9 cellular contexts compared by ENCODE assay signal in the genomic region with DNA sequence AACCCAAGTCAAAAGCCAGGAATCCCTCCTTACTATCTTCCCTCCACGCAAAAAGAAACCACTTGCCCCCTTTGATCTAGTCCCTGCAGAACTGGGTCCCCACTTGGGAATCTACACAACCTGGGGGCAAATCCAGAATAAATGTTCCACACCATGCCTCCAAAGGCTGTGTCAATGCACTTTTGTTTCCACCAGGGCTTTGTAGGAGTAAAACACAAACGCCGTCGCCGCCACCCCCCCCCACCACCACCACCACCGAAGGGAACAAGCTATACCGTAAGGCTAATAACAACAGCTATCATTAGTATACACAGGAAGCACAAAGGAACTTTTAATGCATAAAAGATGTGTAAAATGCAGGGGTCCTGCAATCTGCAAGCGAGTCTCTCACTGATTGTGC. TPM values are rescaled to one million over a fixed set of nuclear protein-coding genes. Genes with fewer than 3 reads are reported as not detected.
DNase-seq lines count a peak whose midpoint lies in the region; TF ChIP-seq lines count a peak whose summit lies in the region.
"Had no signal": no experiment of that assay in that cellular context is flagged by ENCODE, and none has a peak within 500 bp of the region (broad histone marks: within the 10 kb centered on the region; RNA-seq: fewer than 3 reads in every experiment).

No MANE protein-coding gene starts in this region.

- no peaks in the 10 kb centered on the region for H3K9me3 ChIP-seq in osteoblast (ENCODE audit: low read depth, low read length)
- H3K9me3 ChIP-seq: heart left ventricle, mucosa of descending colon had no signal

- H3K4me3 Mint-ChIP-seq in Calu3 (ENCODE audit: low read depth, unreplicated experiment): peak overlapping the region; percentile 58
- peak overlapping the region; percentile 78 to 85 (median 81) for H3K4me3 Mint-ChIP-seq in brain

- H3K36me3 ChIP-seq in osteoblast (ENCODE audit: insufficient read depth, low read length): no peaks in the 10 kb centered on the region
- H3K36me3 ChIP-seq: heart left ventricle had no signal

- H3K27me3 ChIP-seq in osteoblast (ENCODE audit: insufficient read depth, low read length): peaks cover 34% of the 10 kb centered on the region

- BruUV-seq in Calu3 (replicated peaks; lab: Mats Ljungman, UMichigan): no TSS peak

- no peak overlapping the region for H3K27ac Mint-ChIP-seq in Calu3 (ENCODE audit: unreplicated experiment)
- peak overlapping the region; percentile 62 to 92 (median 91) for H3K27ac Mint-ChIP-seq in brain

- H4K20me1 ChIP-seq in osteoblast (ENCODE audit: insufficient read depth, low read length): peaks cover 70% of the 10 kb centered on the region

- H3K4me3 ChIP-seq in LNCaP clone FGC (ENCODE audit: low read depth, low read length) (peak overlapping the region; percentile 51), osteoblast (ENCODE audit: insufficient read depth, low read length) (no peak overlapping the region)
- H3K4me3 ChIP-seq: mucosa of descending colon had no signal

- peaks cover 83% of the 10 kb centered on the region for H3K79me2 ChIP-seq in osteoblast (ENCODE audit: insufficient read depth, low read length)

- TF ChIP-seq CTCF in Calu3 (IDR thresholded peaks at IDR 0.05; ENCODE audit: unreplicated experiment) (no peak), LNCaP clone FGC (IDR thresholded peaks at IDR 0.05; ENCODE audit: control insufficient read depth, extremely low read depth, insufficient read depth) (no peak), brain (conservative IDR thresholded peaks at IDR 0.05) (no peak), osteoblast (IDR thresholded peaks at IDR 0.05; ENCODE audit: extremely low read depth, low read depth, low read length) (no peak)

- H3K4me1 ChIP-seq in osteoblast (ENCODE audit: insufficient read depth, low read length): peaks cover 23% of the 10 kb centered on the region

- intact Hi-C loops in Calu3 (cut with micrococcal nuclease; ENCODE audit: unreplicated experiment): loop anchor here (10.0 kb wide), 1 partner anchor 70 kb away; no protein-coding TSS in a partner anchor

- H3K27ac ChIP-seq in osteoblast (ENCODE audit: low read depth, low read length): peak overlapping the region; percentile 45
- H3K27ac ChIP-seq: heart left ventricle had no signal

- DNase-seq in Calu3 (no peak), LNCaP clone FGC (ENCODE audit: low read depth) (no peak), osteoblast (ENCODE audit: insufficient read length, low spot score, missing footprints) (no peak), D341Med (ENCODE audit: low spot score) (no peak), activated gamma-delta T cell treated with Interleukin-2 at 50 U/mL for 16 hours (no peak)
- DNase-seq in stimulated activated CD4-positive, alpha-beta T cell treated with anti-CD3 and anti-CD28 coated beads, Interleukin-4, amount 100 ng/mL, for 24 hours: no peak
- DNase-seq: heart left ventricle had no signal

- H3K9me3 Mint-ChIP-seq in Calu3 (ENCODE audit: low read depth, unreplicated experiment) (no peaks in the 10 kb centered on the region), brain (peaks cover 0 to 3% (median 0%) of the 10 kb centered on the region in 5 experiments)

- H3K4me1 Mint-ChIP-seq in Calu3 (ENCODE audit: low read depth, unreplicated experiment): no peaks in the 10 kb centered on the region
- H3K4me1 Mint-ChIP-seq in brain: peaks cover 92% of the 10 kb centered on the region

- no peak overlapping the region for H2AFZ ChIP-seq in osteoblast (ENCODE audit: low read length)

- H3K4me2 ChIP-seq in osteoblast (ENCODE audit: insufficient read depth, low read length): no peak overlapping the region

- H3K36me3 Mint-ChIP-seq in Calu3 (ENCODE audit: insufficient read depth, unreplicated experiment): no peaks in the 10 kb centered on the region
- H3K36me3 Mint-ChIP-seq in brain: peaks cover 11% of the 10 kb centered on the region

- H3K27me3 Mint-ChIP-seq in Calu3 (ENCODE audit: unreplicated experiment) (no peaks in the 10 kb centered on the region), brain (peaks cover 13% of the 10 kb centered on the region)

- CTCF ChIA-PET in Calu3 (lab: Charles Lee): no interaction called here

RNA-seq across cellular contexts. Expression of a gene that starts 13.3 kb away (rescaled TPM):
- total RNA-seq in Calu3 (2022) (20.6 and 21.1 TPM in 2 replicates), osteoblast (14.7 and 14.8 TPM in 2 replicates)
- 41.6 TPM for polyA plus RNA-seq in brain (ENCODE audit: insufficient read depth, low read depth, low replicate concordance)
